ENCODE assay signal across 19 cellular contexts in genomic region chr3:17793542-17794195, GRCh38.
"Had no signal": no experiment of that assay in that cellular context is flagged by ENCODE, and none has a peak within 500 bp of the region (broad histone marks: within the 10 kb centered on the region; RNA-seq: fewer than 3 reads in every experiment).

No MANE protein-coding gene starts in this region.

- H3K4me3 ChIP-seq: MG63 had no signal

- H3K36me3 ChIP-seq: MG63 had no signal

- DNase-seq: Karpas-422, KG1, MG63, NCI-H1092, NCI-H1105 treated with DMSO at 0.1 percent for 48 hours, NCI-H1417 treated with DMSO at 0.1 percent for 48 hours, NCI-H146, NCI-H1694 treated with DMSO at 0.1 percent for 48 hours, NCI-H1930, NCI-H2081, NCI-H2107, NCI-H2171 treated with DMSO at 0.1 percent for 48 hours, NCI-H345, NCI-H446 treated with DMSO at 0.1 percent for 48 hours, NCI-H510A treated with DMSO at 0.1 percent for 48 hours, NCI-H82, Right ventricle myocardium superior, RPMI8226, SIG-M5 had no signal

- H3K9me3 ChIP-seq: MG63 had no signal

- H3K27me3 ChIP-seq: MG63 had no signal
